ENCODE assay signal across 18 cellular contexts in genomic region chr17:58101898-58102297, GRCh38. TPM values are rescaled to one million over a fixed set of nuclear protein-coding genes. Genes with fewer than 3 reads are reported as not detected.
"Had no signal": no experiment of that assay in that cellular context is flagged by ENCODE, and none has a peak within 500 bp of the region (broad histone marks: within the 10 kb centered on the region; RNA-seq: fewer than 3 reads in every experiment).

No MANE protein-coding gene starts in this region.

RNA-seq across cellular contexts. Expression of gene OR4D1, which starts 46.3 kb away (rescaled TPM):
- total RNA-seq: colonic mucosa, dermis microvascular lymphatic vessel endothelial cell, esophagus mucosa, esophagus squamous epithelium, gastrocnemius medialis, glomerular endothelial cell, kidney epithelial cell, left cardiac atrium, left lung, left ventricle myocardium superior, lower lobe of right lung, lung microvascular endothelial cell, mesenteric fat pad, mesothelial cell of epicardium, mucosa of descending colon, myocyte had no signal
- polyA plus RNA-seq: heart right ventricle, keratinocyte had no signal
